ENCODE assay signal across 39 cellular contexts in the genomic region with DNA sequence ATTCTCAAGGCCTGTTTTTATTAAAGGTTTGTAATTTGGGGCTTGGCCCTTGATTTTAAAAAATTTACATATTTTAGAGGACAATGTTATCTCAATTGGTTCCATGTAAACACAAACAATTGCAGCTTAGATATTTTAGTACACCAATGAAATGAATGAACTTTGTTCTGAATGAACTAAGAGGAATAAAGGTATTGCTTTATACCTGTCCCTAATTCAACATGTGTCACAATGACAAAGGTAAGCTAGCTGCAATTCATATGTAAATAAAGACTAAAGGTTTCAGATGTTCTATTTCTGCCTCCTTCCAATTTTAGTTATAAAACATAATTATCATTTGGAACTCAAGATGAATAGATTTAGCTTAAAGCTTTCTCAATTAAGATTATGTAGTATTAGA. TPM values are rescaled to one million over a fixed set of nuclear protein-coding genes. Genes with fewer than 3 reads are reported as not detected.
"Had no signal": no experiment of that assay in that cellular context is flagged by ENCODE, and none has a peak within 500 bp of the region (broad histone marks: within the 10 kb centered on the region; RNA-seq: fewer than 3 reads in every experiment).

No MANE protein-coding gene starts in this region.

- H3K4me3 ChIP-seq: MG63 had no signal

- H3K36me3 ChIP-seq: MG63 had no signal

- H3K9me3 ChIP-seq: MG63 had no signal

- H3K27ac ChIP-seq: KMS-11 had no signal

- DNase-seq: Karpas-422, Kasumi-1, MG63, MM.1S, MV-4-11, NCI-H1048, NCI-H1092, NCI-H1092 treated with DMSO at 0.1 percent for 48 hours, NCI-H1105, NCI-H1105 treated with DMSO at 0.1 percent for 48 hours, NCI-H1417, NCI-H1417 treated with DMSO at 0.1 percent for 48 hours, NCI-H1436, NCI-H1436 treated with DMSO at 0.1 percent for 48 hours, NCI-H146, NCI-H1694, NCI-H1694 treated with DMSO at 0.1 percent for 48 hours, NCI-H187, NCI-H187 treated with DMSO at 0.1 percent for 48 hours, NCI-H1930, NCI-H2029, NCI-H2029 treated with DMSO at 0.1 percent for 48 hours, NCI-H2081, NCI-H2081 treated with DMSO at 0.1 percent for 48 hours, NCI-H2107, NCI-H2171, NCI-H2171 treated with DMSO at 0.1 percent for 48 hours, NCI-H2227 treated with DMSO at 0.1 percent for 48 hours, NCI-H226, NCI-H345, NCI-H446, NCI-H446 treated with DMSO at 0.1 percent for 48 hours, NCI-H510A, NCI-H510A treated with DMSO at 0.1 percent for 48 hours had no signal

- H3K27me3 ChIP-seq: MG63 had no signal

RNA-seq across cellular contexts. Expression of a gene that starts 11.4 kb away (rescaled TPM):
- total RNA-seq: LHCN-M2, M059J, MCF 10A, NCI-H460 had no signal

RNA-seq across cellular contexts. Expression of a gene that starts 42.8 kb away (rescaled TPM):
- total RNA-seq: LHCN-M2, MCF 10A, NCI-H460 had no signal

RNA-seq across cellular contexts. Expression of a gene that starts 48.6 kb away (rescaled TPM):
- total RNA-seq: LHCN-M2, MCF 10A, NCI-H460 had no signal
